ENCODE assay signal across 2 cellular contexts in the genomic region with DNA sequence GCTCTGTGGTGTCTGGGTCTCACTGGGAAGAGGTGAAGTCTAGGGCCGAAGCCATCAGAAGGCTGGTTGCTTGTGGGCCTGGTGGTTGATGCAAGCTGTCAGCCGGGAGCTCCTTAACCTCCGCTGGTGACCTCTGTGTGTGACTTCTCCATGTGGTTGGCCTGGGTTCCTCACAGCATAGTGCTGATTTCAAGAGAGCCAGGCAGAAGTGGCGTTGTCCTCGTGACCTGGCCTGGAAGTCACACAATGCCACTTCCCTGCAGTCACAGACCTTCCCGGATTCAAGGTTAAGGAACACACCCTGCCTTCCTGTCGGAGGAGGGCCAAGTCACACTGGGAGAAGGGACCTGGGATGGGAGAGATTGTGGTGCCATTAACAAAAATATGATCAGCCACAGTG.
TF ChIP-seq lines count a peak whose summit lies in the region.

No MANE protein-coding gene starts in this region.

TF ChIP-seq in liver, 16 proteins besides CTCF, POLR2A, EP300 and RAD21 (continued from another document):
- TF ChIP-seq NR2F2 (IDR thresholded peaks at IDR 0.05) = peak; percentile 76

TF ChIP-seq in HepG2, 621 proteins besides CTCF, POLR2A, EP300 and RAD21 (continued from another document):
- TF ChIP-seq ZKSCAN5 (CRISPR knock-in tag; IDR thresholded peaks at IDR 0.05) = no peak
- TF ChIP-seq POGZ (CRISPR knock-in tag; IDR thresholded peaks at IDR 0.05) = no peak
- no peak for TF ChIP-seq ZNF34 (CRISPR knock-in tag; IDR thresholded peaks at IDR 0.05; ENCODE audit: borderline replicate concordance)
- no peak for TF ChIP-seq SCMH1 (CRISPR knock-in tag; IDR thresholded peaks at IDR 0.05; ENCODE audit: borderline replicate concordance)
- no peak for TF ChIP-seq ZNF331 (CRISPR knock-in tag; IDR thresholded peaks at IDR 0.05)
- TF ChIP-seq NFYB (CRISPR knock-in tag; IDR thresholded peaks at IDR 0.05) = no peak
- TF ChIP-seq MTA3 (CRISPR knock-in tag; IDR thresholded peaks at IDR 0.05) = no peak
- no peak for TF ChIP-seq HMG20A (CRISPR knock-in tag; IDR thresholded peaks at IDR 0.05; ENCODE audit: borderline replicate concordance)
- no peak for TF ChIP-seq DNMT3B (CRISPR knock-in tag; conservative IDR thresholded peaks at IDR 0.05)
- TF ChIP-seq SRSF1 (optimal IDR thresholded peaks at IDR 0.05; ENCODE audit: low read depth, low read length) = no peak
- TF ChIP-seq IKZF4 (CRISPR knock-in tag; IDR thresholded peaks at IDR 0.05; ENCODE audit: borderline replicate concordance, low read depth, not compliant biosample characterization) = no peak
- no peak for TF ChIP-seq CENPX (CRISPR knock-in tag; IDR thresholded peaks at IDR 0.05)
- no peak for TF ChIP-seq ZNF775 (CRISPR knock-in tag; IDR thresholded peaks at IDR 0.05; ENCODE audit: borderline replicate concordance)
- TF ChIP-seq HES4 (CRISPR knock-in tag; IDR thresholded peaks at IDR 0.05; ENCODE audit: borderline replicate concordance) = no peak
- TF ChIP-seq CAMTA2 (CRISPR knock-in tag; IDR thresholded peaks at IDR 0.05; ENCODE audit: borderline replicate concordance) = no peak
